ENCODE assay signal across 1 cellular context in the genomic region with DNA sequence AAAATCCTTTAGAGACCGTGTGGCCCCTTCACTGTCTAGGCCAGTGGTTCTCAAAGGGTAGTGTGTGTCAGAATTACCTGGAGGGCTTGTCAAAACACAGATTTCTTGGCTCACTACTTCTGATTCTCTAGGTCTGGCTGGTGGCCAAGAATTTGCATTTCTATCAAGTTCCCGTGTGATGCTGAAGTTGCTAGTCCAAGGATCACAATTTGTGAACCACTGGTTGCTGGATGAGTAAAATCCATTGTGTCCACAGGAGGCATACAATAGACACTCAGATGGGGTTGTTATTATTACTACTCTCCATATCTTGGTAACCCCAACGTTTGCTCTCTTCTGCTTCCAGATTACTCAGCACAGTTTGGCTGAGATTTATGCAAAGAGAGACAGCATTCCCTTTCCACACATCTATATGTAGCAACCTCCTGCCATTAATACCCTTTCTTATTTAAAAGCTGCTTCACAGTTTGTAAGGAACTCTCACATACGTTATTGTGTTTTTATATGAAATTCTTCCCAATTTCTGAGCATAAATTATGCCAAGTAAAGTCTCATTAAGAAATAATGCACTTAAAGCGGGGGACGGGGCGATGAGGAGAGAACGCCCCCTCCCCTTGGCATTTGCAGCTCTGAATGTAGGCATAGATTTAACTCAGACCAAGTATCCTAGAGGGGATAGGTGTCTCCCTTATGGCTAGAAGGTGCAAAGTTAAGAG.
TF ChIP-seq lines count a peak whose summit lies in the region.

No MANE protein-coding gene starts in this region.

TF ChIP-seq in IMR-90, 13 proteins besides CTCF, POLR2A, EP300 and RAD21 (continued from another document):
- TF ChIP-seq, protein P1, sequence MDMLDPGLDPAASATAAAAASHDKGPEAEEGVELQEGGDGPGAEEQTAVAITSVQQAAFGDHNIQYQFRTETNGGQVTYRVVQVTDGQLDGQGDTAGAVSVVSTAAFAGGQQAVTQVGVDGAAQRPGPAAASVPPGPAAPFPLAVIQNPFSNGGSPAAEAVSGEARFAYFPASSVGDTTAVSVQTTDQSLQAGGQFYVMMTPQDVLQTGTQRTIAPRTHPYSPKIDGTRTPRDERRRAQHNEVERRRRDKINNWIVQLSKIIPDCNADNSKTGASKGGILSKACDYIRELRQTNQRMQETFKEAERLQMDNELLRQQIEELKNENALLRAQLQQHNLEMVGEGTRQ (IDR thresholded peaks at IDR 0.05; ENCODE audit: low read depth, low read length): no peak
- TF ChIP-seq CEBPB (IDR thresholded peaks at IDR 0.05; ENCODE audit: low read depth, low read length): 0 out of 2 replicates have a peak, but pooled peaks have one; percentile 5
- TF ChIP-seq BHLHE40 (IDR thresholded peaks at IDR 0.05; ENCODE audit: low read depth, low read length): no peak
- TF ChIP-seq RFX5 (IDR thresholded peaks at IDR 0.05; ENCODE audit: low read depth, low read length): no peak
